ENCODE assay signal across 27 cellular contexts in the genomic region with DNA sequence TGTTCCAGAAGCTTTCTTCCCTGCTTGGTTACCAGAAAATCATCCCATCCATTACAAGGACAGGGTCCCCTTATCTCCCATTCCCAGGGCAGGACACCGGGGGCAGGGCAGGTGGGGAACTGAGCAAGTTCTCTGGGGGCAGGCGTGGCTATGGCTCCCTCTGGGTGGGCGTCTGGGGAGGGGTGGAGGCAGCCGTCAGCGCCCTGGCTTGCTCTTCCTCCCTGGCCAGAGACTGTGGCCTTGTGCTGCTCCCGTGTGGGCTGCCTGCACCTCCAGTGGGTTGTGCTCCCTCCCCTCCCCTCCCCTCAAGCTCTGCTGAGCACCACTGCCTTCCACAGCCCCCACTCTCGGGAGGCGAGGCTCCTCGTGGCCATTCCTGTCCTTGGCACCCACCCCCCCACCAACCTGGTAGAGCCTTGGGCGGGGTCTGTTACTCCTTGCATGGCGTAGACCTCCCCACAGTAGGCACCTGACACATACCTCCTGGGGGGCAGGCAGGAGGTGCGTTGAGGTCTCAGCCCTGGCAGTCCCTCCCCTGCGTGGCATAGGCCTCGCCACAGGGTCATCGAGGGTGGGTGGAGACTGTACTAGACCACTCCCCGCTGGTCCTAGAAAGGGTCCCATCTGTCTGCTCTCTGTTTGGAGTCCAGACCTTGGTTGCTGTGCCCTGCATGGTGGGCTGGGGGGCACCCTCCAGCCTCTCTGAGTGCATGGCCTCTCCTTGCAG. TPM values are rescaled to one million over a fixed set of nuclear protein-coding genes. Genes with fewer than 3 reads are reported as not detected.
DNase-seq lines count a peak whose midpoint lies in the region; ATAC-seq and TF ChIP-seq lines count a peak whose summit lies in the region.
"Had no signal": no experiment of that assay in that cellular context is flagged by ENCODE, and none has a peak within 500 bp of the region (broad histone marks: within the 10 kb centered on the region; RNA-seq: fewer than 3 reads in every experiment).

No MANE protein-coding gene starts in this region.

- H2BK120ac ChIP-seq in mesenchymal stem cell (ENCODE audit: low read depth, low read length), result peak overlapping the region; percentile 45

- H3K4me1 ChIP-seq in heart left ventricle (peaks cover 3 to 42% (median 31%) of the 10 kb centered on the region in 12 donors), right cardiac atrium (ENCODE audit: control insufficient read depth, insufficient read depth, low read length) (peaks cover 3% of the 10 kb centered on the region), adrenal gland (replicated peaks in 1 of 2) (peaks cover 0 to 25% of the 10 kb centered on the region in 2 donors), mesenchymal stem cell (ENCODE audit: control insufficient read depth, insufficient read depth, low read depth, low read length) (peaks cover 54% of the 10 kb centered on the region), upper lobe of right lung (peaks cover 3% of the 10 kb centered on the region)
- H3K4me1 ChIP-seq: body of pancreas, vagina had no signal

- H3K27me3 ChIP-seq in heart left ventricle (no peaks in the 10 kb centered on the region), right cardiac atrium (ENCODE audit: control insufficient read depth, insufficient read depth) (no peaks in the 10 kb centered on the region), adrenal gland (no peaks in the 10 kb centered on the region), mesenchymal stem cell (ENCODE audit: control insufficient read depth in 1 of 2, insufficient read depth in 1 of 2, low read length in 2 of 2) (no peaks in the 10 kb centered on the region), upper lobe of right lung (no peaks in the 10 kb centered on the region)
- H3K27me3 ChIP-seq: body of pancreas, sigmoid colon, vagina had no signal

- peak overlapping the region; percentile 7 for H2AK5ac ChIP-seq in mesenchymal stem cell (ENCODE audit: low read length, severe bottlenecking)

- H2BK12ac ChIP-seq in mesenchymal stem cell (ENCODE audit: low read length in 2 of 2), result peak overlapping the region; percentile 8 to 14

- H3K36me3 ChIP-seq in heart left ventricle (peaks cover 0 to 78% (median 62%) of the 10 kb centered on the region in 9 donors), adrenal gland (replicated peaks in 1 of 2) (peaks cover 0 to 57% of the 10 kb centered on the region in 2 donors), mesenchymal stem cell (ENCODE audit: control insufficient read depth in 1 of 2, insufficient read depth in 2 of 2, low read depth in 1 of 2, low read length in 2 of 2) (peaks cover 10 to 68% of the 10 kb centered on the region in 2 experiments), upper lobe of right lung (peaks cover 40% of the 10 kb centered on the region)

- H3K4ac ChIP-seq in mesenchymal stem cell (ENCODE audit: low read depth in 1 of 2, low read length in 2 of 2), result peak overlapping the region in 1 of 2 experiments; percentile 45

- no peaks in the 10 kb centered on the region for H3K9me3 ChIP-seq in heart left ventricle
- no peaks in the 10 kb centered on the region for H3K9me3 ChIP-seq in right cardiac atrium (ENCODE audit: control insufficient read depth, low read length)
- H3K9me3 ChIP-seq in adrenal gland (replicated peaks in 1 of 3), result no peaks in the 10 kb centered on the region
- no peaks in the 10 kb centered on the region for H3K9me3 ChIP-seq in mesenchymal stem cell (ENCODE audit: control insufficient read depth, low read length)
- H3K9me3 ChIP-seq in upper lobe of right lung, result no peaks in the 10 kb centered on the region
- H3K9me3 ChIP-seq: body of pancreas, sigmoid colon, vagina had no signal

- H3K18ac ChIP-seq in mesenchymal stem cell (ENCODE audit: low read depth in 1 of 2, low read length in 2 of 2), result peak overlapping the region in 1 of 2 experiments; percentile 10

- no peak overlapping the region for H2AFZ ChIP-seq in mesenchymal stem cell (ENCODE audit: low read depth, low read length)

- peak overlapping the region; percentile 66 for H4K8ac ChIP-seq in mesenchymal stem cell (ENCODE audit: low read length)

- H3K4me2 ChIP-seq in mesenchymal stem cell (ENCODE audit: low read length, poor library complexity, severe bottlenecking), result no peak overlapping the region

- no peak overlapping the region for H3K4me3 ChIP-seq in heart left ventricle
- no peak overlapping the region for H3K4me3 ChIP-seq in right cardiac atrium (ENCODE audit: low read length)
- no peak overlapping the region for H3K4me3 ChIP-seq in adrenal gland
- peak overlapping the region in 1 of 2 experiments; percentile 6 for H3K4me3 ChIP-seq in mesenchymal stem cell (ENCODE audit: insufficient read depth in 1 of 2, low read depth in 1 of 2, low read length in 2 of 2)
- no peak overlapping the region for H3K4me3 ChIP-seq in upper lobe of right lung
- H3K4me3 ChIP-seq: body of pancreas, sigmoid colon, SK-N-MC, vagina had no signal

- intact Hi-C loops in heart left ventricle (cut with DNase I), result no loop called here
- intact Hi-C loops in right cardiac atrium (cut with DNase I), result no loop called here
- intact Hi-C loops in adrenal gland (cut with DNase I), result no loop called here
- intact Hi-C loops in upper lobe of right lung (cut with DNase I), result no loop called here

- no peak overlapping the region for H2BK5ac ChIP-seq in mesenchymal stem cell (ENCODE audit: low read depth, low read length, poor library complexity, severe bottlenecking)

- TF ChIP-seq POLR2A in heart left ventricle (IDR thresholded peaks at IDR 0.05) (no peak), adrenal gland (IDR thresholded peaks at IDR 0.05) (no peak)

- H4K91ac ChIP-seq in mesenchymal stem cell (ENCODE audit: low read length), result peak overlapping the region; percentile 28

- H3K27ac ChIP-seq in heart left ventricle, result peak overlapping the region in 9 of 12 donors; percentile 17 to 78 (median 66)
- no peak overlapping the region for H3K27ac ChIP-seq in right cardiac atrium (ENCODE audit: low read length)
- H3K27ac ChIP-seq in adrenal gland, result peak overlapping the region in 3 of 5 donors; percentile 11 to 73 (median 73)
- H3K27ac ChIP-seq in mesenchymal stem cell (ENCODE audit: low read length, poor library complexity, severe bottlenecking), result no peak overlapping the region
- H3K27ac ChIP-seq in upper lobe of right lung, result peak overlapping the region; percentile 38
- H3K27ac ChIP-seq: body of pancreas, SK-N-MC had no signal

- no peak overlapping the region for H3K23ac ChIP-seq in mesenchymal stem cell (ENCODE audit: low read length in 2 of 2)

- no peak overlapping the region for H3K14ac ChIP-seq in mesenchymal stem cell (ENCODE audit: low read length in 2 of 2)

- ATAC-seq in heart left ventricle (no peak), right cardiac atrium (no peak), upper lobe of right lung (no peak), GM18873 (IDR thresholded peaks at IDR 0.05; ENCODE audit: low FRiP score, unreplicated experiment) (no peak)
- ATAC-seq: activated CD4-positive, alpha-beta T cell treated with anti-CD3 and anti-CD28 coated beads for 36 hours; activated naive CD8-positive, alpha-beta T cell treated with anti-CD3 and anti-CD28 coated beads, Interleukin-2, amount 50 U/mL, for 24 hours; stimulated activated memory B cell treated with anti-CD40 and anti-IgM and Interleukin-4, amounts not matched to agents 10 μg/mL and 1 μg/mL and 100 μg/mL, for 72 hours had no signal

- H2BK15ac ChIP-seq in mesenchymal stem cell (ENCODE audit: low read depth, poor library complexity, severe bottlenecking), result peak overlapping the region; percentile 21

- H3K79me1 ChIP-seq in mesenchymal stem cell (replicated peaks; ENCODE audit: low read length, poor library complexity, severe bottlenecking), result peaks cover 5% of the 10 kb centered on the region

- 85 to 91% (median 88%) methylated on average over 6 to 16 of the region's 16 CpGs for WGBS in heart left ventricle, 4 donors
- 85% methylated on average over 16 of the region's 16 CpGs for WGBS in right cardiac atrium
- 71 to 89% (median 84%) methylated on average over 5 to 16 of the region's 16 CpGs for WGBS in adrenal gland, 4 donors
- WGBS in mesenchymal stem cell, result 89% methylated on average over 16 of the region's 16 CpGs

- DNase-seq in heart left ventricle, result no peak
- DNase-seq in right cardiac atrium, result no peak
- DNase-seq in adrenal gland, result no peak
- no peak for DNase-seq in mesenchymal stem cell
- no peak for DNase-seq in upper lobe of right lung
- no peak for DNase-seq in NCI-H187 treated with DMSO at 0.1 percent for 48 hours (lab: John Stamatoyannopoulos, UW)
- DNase-seq in activated gamma-delta T cell treated with Interleukin-2 at 50 U/mL for 16 hours, result no peak
- DNase-seq: activated CD4-positive, alpha-beta T cell treated with anti-CD3 and anti-CD28 coated beads for 36 hours; activated CD8-positive, alpha-beta memory T cell treated with anti-CD3 and anti-CD28 coated beads for 24 hours; activated naive CD8-positive, alpha-beta T cell treated with anti-CD3 and anti-CD28 coated beads, Interleukin-2, amount 50 U/mL, for 24 hours; activated T-cell treated with anti-CD3 and anti-CD28 coated beads, Interleukin-2, amount 50 U/mL, for 24 hours; body of pancreas; CD8-positive, alpha-beta memory T cell; DMS153; effector CD4-positive, alpha-beta T cell; GOT3; MM.1S; NCI-H2081 treated with DMSO at 0.1 percent for 48 hours; NCI-H446; NCI-H774; RPMI8226; sigmoid colon; stimulated activated CD4-positive, alpha-beta T cell treated with anti-CD3 and anti-CD28 coated beads, Interleukin-4, amount 100 ng/mL, for 4 hours had no signal

- no peak for TF ChIP-seq CTCF in heart left ventricle (IDR thresholded peaks at IDR 0.05)
- no peak for TF ChIP-seq CTCF in adrenal gland (IDR thresholded peaks at IDR 0.05)
- TF ChIP-seq CTCF in upper lobe of right lung (IDR thresholded peaks at IDR 0.05), result no peak

- H3K9ac ChIP-seq in mesenchymal stem cell (ENCODE audit: low read length), result peak overlapping the region; percentile 80

RNA-seq across cellular contexts. Expression of a gene that starts 24.2 kb away (rescaled TPM):
- total RNA-seq in heart left ventricle (10 to 100 TPM; 72.9 to 93.8 (median 81.7) TPM), right cardiac atrium (100 to 1,000 TPM in 1 of 4 donors, 10 to 100 TPM in 3; 81.5 to 101 (median 90.8) TPM), adrenal gland (100 to 1,000 TPM in 2 of 8 donors, 10 to 100 TPM in 6; 68.9 to 180 (median 94.0) TPM), upper lobe of right lung (93.2 TPM)
- polyA plus RNA-seq in heart left ventricle (10 to 100 TPM; 23.2 to 37.9 TPM), right cardiac atrium (22.1 TPM), adrenal gland (10 to 100 TPM; 40.2 to 65.6 (median 52.9) TPM)
- 39.3 TPM for polyA plus RNA-seq in mesenchymal stem cell (2013, experiment 1 of 2)
- 39.5 TPM for polyA plus RNA-seq in mesenchymal stem cell (2013, experiment 2 of 2)

Comparison
In these comparisons a context has a peak if more than half of its experiments do, and no peak if none do; other contexts are left out.
1. H3K27ac ChIP-seq: peak in heart left ventricle (9 of 12), adrenal gland (3 of 5) and upper lobe of right lung (single experiment); none in right cardiac atrium (single experiment) and mesenchymal stem cell (single experiment).